ENCODE assay signal across 13 cellular contexts in the genomic region with DNA sequence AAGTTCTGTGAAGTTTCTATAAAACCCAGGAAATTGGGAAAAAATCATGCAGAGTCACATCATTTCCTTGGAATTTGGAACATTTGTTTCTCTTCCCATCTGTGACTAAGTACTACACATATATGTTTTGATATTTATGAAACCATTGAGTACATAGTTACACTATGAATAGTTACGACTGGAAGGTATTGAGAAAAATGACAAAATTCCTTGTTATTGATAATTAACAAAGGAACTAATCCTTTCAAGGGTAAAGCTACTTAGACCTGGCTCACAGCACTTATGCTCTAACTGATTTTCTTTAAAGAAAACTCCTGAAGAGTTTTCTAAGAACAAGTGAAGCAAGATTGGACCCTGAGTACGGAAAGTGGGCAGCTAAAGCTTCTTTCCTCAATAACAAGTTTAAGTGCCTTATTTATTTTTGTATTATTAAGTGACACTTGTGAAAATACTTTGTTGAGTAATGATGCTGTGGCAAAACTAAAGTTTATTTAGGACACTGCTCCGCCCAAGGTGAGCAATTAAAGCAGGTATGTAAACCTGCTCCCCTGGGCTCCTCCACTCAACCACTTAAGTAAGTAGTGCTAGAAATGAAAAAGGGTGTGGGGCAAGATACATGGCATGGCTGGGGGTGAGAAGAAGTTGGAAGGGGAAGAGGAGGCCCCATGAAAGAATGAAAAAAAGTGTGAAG. TPM values are rescaled to one million over a fixed set of nuclear protein-coding genes. Genes with fewer than 3 reads are reported as not detected.
A peak's percentile ranks its signal among the peaks of the same experiment; 100 is the strongest.
DNase-seq lines count a peak whose midpoint lies in the region; ATAC-seq, FAIRE-seq and TF ChIP-seq lines count a peak whose summit lies in the region.
"Had no signal": no experiment of that assay in that cellular context is flagged by ENCODE, and none has a peak within 500 bp of the region (broad histone marks: within the 10 kb centered on the region; RNA-seq: fewer than 3 reads in every experiment).

No MANE protein-coding gene starts in this region.

- no peak overlapping the region for H3K4me3 ChIP-seq in AG04450 (ENCODE audit: low read depth, low read length)
- no peak overlapping the region for H3K4me3 ChIP-seq in GM23338
- H3K4me3 ChIP-seq in astrocyte (ENCODE audit: insufficient read depth, low read depth, low read length), result no peak overlapping the region
- H3K4me3 ChIP-seq: vagina had no signal

- H3K27me3 ChIP-seq in AG04450 (ENCODE audit: control insufficient read depth, insufficient read depth, low read length) (no peaks in the 10 kb centered on the region), GM23338 (ENCODE audit: insufficient read depth) (no peaks in the 10 kb centered on the region), astrocyte (ENCODE audit: insufficient read depth, low read length) (no peaks in the 10 kb centered on the region)
- H3K27me3 ChIP-seq: vagina had no signal

- FAIRE-seq in astrocyte (lab: Jason Lieb, UNC), result peak; percentile 75

- H3K36me3 Mint-ChIP-seq in GM23338 (ENCODE audit: low read depth) (no peaks in the 10 kb centered on the region), astrocyte (ENCODE audit: low read depth, unreplicated experiment) (no peaks in the 10 kb centered on the region)

- H3K79me2 ChIP-seq in GM23338 (replicated peaks; ENCODE audit: insufficient read depth) (no peaks in the 10 kb centered on the region), astrocyte (ENCODE audit: insufficient read depth, low read length) (no peaks in the 10 kb centered on the region)
- H3K79me2 ChIP-seq: parathyroid adenoma had no signal

- ATAC-seq in GM23338, result no peak
- no peak for ATAC-seq in HG03521 (IDR thresholded peaks at IDR 0.05; ENCODE audit: unreplicated experiment)

- H3K27me3 Mint-ChIP-seq in GM23338 (ENCODE audit: insufficient read depth, low read depth, poor library complexity) (peaks cover 3% of the 10 kb centered on the region), astrocyte (ENCODE audit: low read depth, unreplicated experiment) (no peaks in the 10 kb centered on the region)

- H3K4me1 ChIP-seq in GM23338 (ENCODE audit: insufficient read depth) (peaks cover 27% of the 10 kb centered on the region), astrocyte (ENCODE audit: insufficient read depth, low read length) (peaks cover 11% of the 10 kb centered on the region)
- H3K4me1 ChIP-seq: parathyroid adenoma, vagina had no signal

- H4K20me1 ChIP-seq in GM23338 (replicated peaks; ENCODE audit: insufficient read depth), result no peaks in the 10 kb centered on the region
- no peaks in the 10 kb centered on the region for H4K20me1 ChIP-seq in astrocyte (ENCODE audit: insufficient read depth, low read length)

- H3K27ac ChIP-seq in AG04450 (ENCODE audit: low read depth, low read length), result peak overlapping the region; percentile 57
- no peak overlapping the region for H3K27ac ChIP-seq in GM23338 (ENCODE audit: low read depth)
- H3K27ac ChIP-seq in astrocyte (ENCODE audit: low read depth, low read length), result peak overlapping the region; percentile 36
- H3K27ac ChIP-seq: parathyroid adenoma, vagina had no signal

- H3K4me1 Mint-ChIP-seq in GM23338, result peaks cover 21% of the 10 kb centered on the region
- H3K4me1 Mint-ChIP-seq in astrocyte (ENCODE audit: low read depth, unreplicated experiment), result peaks cover 10% of the 10 kb centered on the region

- CTCF ChIA-PET in AG04450 (lab: Charles Lee), result interaction anchor here (3.1 kb wide), 1 partner anchor 275 kb away, joined by 8 read pairs; no protein-coding TSS in a partner anchor

- H3K27ac Mint-ChIP-seq in GM23338 (peak overlapping the region; percentile 25; the same call in 1 of the 2 replicates), astrocyte (ENCODE audit: unreplicated experiment) (peak overlapping the region; percentile 79)

- H2AFZ ChIP-seq in GM23338 (no peak overlapping the region), astrocyte (ENCODE audit: low read depth, low read length) (no peak overlapping the region)
- H2AFZ ChIP-seq: parathyroid adenoma had no signal

- H3K4me2 ChIP-seq in GM23338 (no peak overlapping the region), astrocyte (ENCODE audit: low read length) (peak overlapping the region; percentile 58)

- H3K4me3 Mint-ChIP-seq in GM23338, result no peak overlapping the region
- no peak overlapping the region for H3K4me3 Mint-ChIP-seq in astrocyte (ENCODE audit: unreplicated experiment)

- H3F3A ChIP-seq in GM23338 (replicated peaks; ENCODE audit: low read depth), result no peaks in the 10 kb centered on the region

- no peaks in the 10 kb centered on the region for H3K36me3 ChIP-seq in GM23338 (ENCODE audit: insufficient read depth)
- H3K36me3 ChIP-seq in astrocyte (ENCODE audit: insufficient read depth, low read length), result no peaks in the 10 kb centered on the region
- H3K36me3 ChIP-seq: vagina had no signal

- H3K9me2 ChIP-seq in GM23338 (ENCODE audit: insufficient read depth), result no peaks in the 10 kb centered on the region

- DNase-seq in AG04450 (ENCODE audit: low read depth, low spot score) (no peak), GM23338 (ENCODE audit: low spot score) (no peak), astrocyte (ENCODE audit: low read depth) (peak; percentile 53), iris pigment epithelial cell (ENCODE audit: low read depth) (peak; percentile 55), NCI-H128 (lab: John Stamatoyannopoulos, UW; ENCODE audit: unreplicated experiment) (no peak), T1000 (lab: John Stamatoyannopoulos, UW) (no peak)
- DNase-seq in activated CD4-positive, alpha-beta T cell treated with anti-CD3 and anti-CD28 coated beads for 4 hours, result no peak
- DNase-seq: activated T-cell treated with anti-CD3 and anti-CD28 coated beads for 4 hours, AML-193, NCI-H1092 had no signal

- H3K9me3 Mint-ChIP-seq in GM23338, result no peaks in the 10 kb centered on the region
- no peaks in the 10 kb centered on the region for H3K9me3 Mint-ChIP-seq in astrocyte (ENCODE audit: unreplicated experiment)

- H3K9me3 ChIP-seq in AG04450 (ENCODE audit: control insufficient read depth, insufficient read depth, low read length) (no peaks in the 10 kb centered on the region), astrocyte (ENCODE audit: insufficient read depth, low read depth, low read length) (no peaks in the 10 kb centered on the region)
- H3K9me3 ChIP-seq: vagina had no signal

- no peak for TF ChIP-seq CTCF in AG04450 (IDR thresholded peaks at IDR 0.05; ENCODE audit: low read depth, low read length)
- no peak for TF ChIP-seq CTCF in GM23338 (conservative IDR thresholded peaks at IDR 0.05; ENCODE audit: low read depth in 2 of 2)
- TF ChIP-seq CTCF in astrocyte (IDR thresholded peaks at IDR 0.05; ENCODE audit: insufficient read depth, low read depth, low read length), result no peak

- POLR2A ChIA-PET in AG04450 (lab: Yijun Ruan, JAX), result no interaction called here

- no peak overlapping the region for H3K9ac ChIP-seq in astrocyte (ENCODE audit: low read length)
- H3K9ac ChIP-seq: parathyroid adenoma had no signal

TF ChIP-seq in GM23338, 12 proteins besides CTCF, POLR2A, EP300 and RAD21 (continues in another document):
- TF ChIP-seq, protein P1, sequence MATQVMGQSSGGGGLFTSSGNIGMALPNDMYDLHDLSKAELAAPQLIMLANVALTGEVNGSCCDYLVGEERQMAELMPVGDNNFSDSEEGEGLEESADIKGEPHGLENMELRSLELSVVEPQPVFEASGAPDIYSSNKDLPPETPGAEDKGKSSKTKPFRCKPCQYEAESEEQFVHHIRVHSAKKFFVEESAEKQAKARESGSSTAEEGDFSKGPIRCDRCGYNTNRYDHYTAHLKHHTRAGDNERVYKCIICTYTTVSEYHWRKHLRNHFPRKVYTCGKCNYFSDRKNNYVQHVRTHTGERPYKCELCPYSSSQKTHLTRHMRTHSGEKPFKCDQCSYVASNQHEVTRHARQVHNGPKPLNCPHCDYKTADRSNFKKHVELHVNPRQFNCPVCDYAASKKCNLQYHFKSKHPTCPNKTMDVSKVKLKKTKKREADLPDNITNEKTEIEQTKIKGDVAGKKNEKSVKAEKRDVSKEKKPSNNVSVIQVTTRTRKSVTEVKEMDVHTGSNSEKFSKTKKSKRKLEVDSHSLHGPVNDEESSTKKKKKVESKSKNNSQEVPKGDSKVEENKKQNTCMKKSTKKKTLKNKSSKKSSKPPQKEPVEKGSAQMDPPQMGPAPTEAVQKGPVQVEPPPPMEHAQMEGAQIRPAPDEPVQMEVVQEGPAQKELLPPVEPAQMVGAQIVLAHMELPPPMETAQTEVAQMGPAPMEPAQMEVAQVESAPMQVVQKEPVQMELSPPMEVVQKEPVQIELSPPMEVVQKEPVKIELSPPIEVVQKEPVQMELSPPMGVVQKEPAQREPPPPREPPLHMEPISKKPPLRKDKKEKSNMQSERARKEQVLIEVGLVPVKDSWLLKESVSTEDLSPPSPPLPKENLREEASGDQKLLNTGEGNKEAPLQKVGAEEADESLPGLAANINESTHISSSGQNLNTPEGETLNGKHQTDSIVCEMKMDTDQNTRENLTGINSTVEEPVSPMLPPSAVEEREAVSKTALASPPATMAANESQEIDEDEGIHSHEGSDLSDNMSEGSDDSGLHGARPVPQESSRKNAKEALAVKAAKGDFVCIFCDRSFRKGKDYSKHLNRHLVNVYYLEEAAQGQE (IDR thresholded peaks at IDR 0.05; ENCODE audit: unreplicated experiment), result no peak
- TF ChIP-seq CREB1 (CRISPR knock-in tag; IDR thresholded peaks at IDR 0.05; ENCODE audit: low read depth) (no peak), ZNF331 (CRISPR knock-in tag; IDR thresholded peaks at IDR 0.05; ENCODE audit: low read depth) (no peak), ZNF114 (CRISPR knock-in tag; IDR thresholded peaks at IDR 0.05) (no peak), POLR2AphosphoS5 (IDR thresholded peaks at IDR 0.05; ENCODE audit: low read depth) (no peak), JUNB (IDR thresholded peaks at IDR 0.05; ENCODE audit: unreplicated experiment) (no peak), STAT1 (IDR thresholded peaks at IDR 0.05; ENCODE audit: unreplicated experiment) (no peak)

RNA-seq across cellular contexts. Expression of gene GLCCI1, which starts 11.9 kb away (rescaled TPM):
- polyA plus RNA-seq in AG04450 (2011; rRNA removed), result 8.1 and 13.5 TPM in 2 replicates
- polyA minus RNA-seq in AG04450 (2011; rRNA and poly(A)+ RNA removed), result 32.3 and 32.9 TPM in 2 replicates
- total RNA-seq in GM23338 (2014; rRNA removed; shearing (Covaris generic)), result 15.5 and 15.7 TPM in 2 replicates
- polyA plus RNA-seq in GM23338 (2016; fragmentation: Nextera tagmentation; extraction: Ambion mirVana), result 14.0 and 15.0 TPM in 2 replicates
- total RNA-seq in astrocyte, result 15.3 and 24.2 TPM in 2 replicates

Comparison
In these comparisons a context has a peak if more than half of its experiments do, and no peak if none do; other contexts are left out.
1. DNase-seq: peak in astrocyte (single experiment) and iris pigment epithelial cell (single experiment); none in AG04450 (single experiment), GM23338 (single experiment), NCI-H128 (single experiment), activated CD4-positive, alpha-beta T cell treated with anti-CD3 and anti-CD28 coated beads for 4 hours (0 of 2) and T1000 (single experiment).